ENCODE assay signal across 8 cellular contexts in genomic region chr10:124657806-124658205, GRCh38.
A peak's percentile ranks its signal among the peaks of the same experiment; 100 is the strongest.
DNase-seq lines count a peak whose midpoint lies in the region; ATAC-seq and TF ChIP-seq lines count a peak whose summit lies in the region.

No MANE protein-coding gene starts in this region.

- no peak for TF ChIP-seq POLR2A in testis (IDR thresholded peaks at IDR 0.05)

- peak; percentile 72 for ATAC-seq in activated T-helper 17 cell treated with anti-CD3 and anti-CD28 coated beads, Interleukin-2, amount 50 U/mL, for 72 hours (replicated peaks)
- no peak for ATAC-seq in right cardiac atrium

- H3K27ac ChIP-seq in right cardiac atrium (ENCODE audit: low read length) = no peak overlapping the region
- peak overlapping the region; percentile 6 to 68 for H3K27ac ChIP-seq in testis

- no peak for TF ChIP-seq CTCF in testis (IDR thresholded peaks at IDR 0.05)

- peak overlapping the region; percentile 77 for H3K4me3 Mint-ChIP-seq in activated T-helper 17 cell treated with anti-CD3 and anti-CD28 coated beads, Interleukin-2, amount 50 U/mL, for 72 hours

- H3K4me1 ChIP-seq in right cardiac atrium (ENCODE audit: control insufficient read depth, insufficient read depth, low read length) (peaks cover 31% of the 10 kb centered on the region), testis (peaks cover 13% of the 10 kb centered on the region)

- H3K4me3 ChIP-seq in right cardiac atrium (ENCODE audit: low read length) = no peak overlapping the region
- no peak overlapping the region for H3K4me3 ChIP-seq in testis

- peaks cover 59% of the 10 kb centered on the region for H3K4me1 Mint-ChIP-seq in activated T-helper 17 cell treated with anti-CD3 and anti-CD28 coated beads, Interleukin-2, amount 50 U/mL, for 72 hours

- intact Hi-C loops in right cardiac atrium (cut with DNase I) = no loop called here
- intact Hi-C loops in testis (cut with DNase I; ENCODE audit: low total_unique reads) = no loop called here

- H3K9me3 ChIP-seq in right cardiac atrium (ENCODE audit: control insufficient read depth, low read length) (no peaks in the 10 kb centered on the region), testis (no peaks in the 10 kb centered on the region)

- no peaks in the 10 kb centered on the region for H3K36me3 ChIP-seq in testis (ENCODE audit: low read depth, missing control alignments)

- no peaks in the 10 kb centered on the region for H3K9me3 Mint-ChIP-seq in activated T-helper 17 cell treated with anti-CD3 and anti-CD28 coated beads, Interleukin-2, amount 50 U/mL, for 72 hours

- H3K36me3 Mint-ChIP-seq in activated T-helper 17 cell treated with anti-CD3 and anti-CD28 coated beads, Interleukin-2, amount 50 U/mL, for 72 hours (ENCODE audit: low read depth) = peaks cover 9% of the 10 kb centered on the region

- WGBS in right cardiac atrium = 70% methylated on average over 9 of the region's 9 CpGs
- 67 to 85% methylated on average over 9 of the region's 9 CpGs for WGBS in testis, 2 donors

- H3K27me3 Mint-ChIP-seq in activated T-helper 17 cell treated with anti-CD3 and anti-CD28 coated beads, Interleukin-2, amount 50 U/mL, for 72 hours = no peaks in the 10 kb centered on the region

- peak overlapping the region; percentile 68 for H3K27ac Mint-ChIP-seq in activated T-helper 17 cell treated with anti-CD3 and anti-CD28 coated beads, Interleukin-2, amount 50 U/mL, for 72 hours

- H3K27me3 ChIP-seq in right cardiac atrium (ENCODE audit: control insufficient read depth, insufficient read depth) (no peaks in the 10 kb centered on the region), testis (no peaks in the 10 kb centered on the region)

- DNase-seq in activated gamma-delta T cell treated with Interleukin-2 at 50 U/mL for 16 hours (peak; percentile 42), activated gamma-delta T cell (lab: John Stamatoyannopoulos, UW) (no peak), right cardiac atrium (peak; percentile 10 to 50 (median 41)), testis (peak; percentile 50), GDM1 (lab: John Stamatoyannopoulos, UW) (no peak), cortex of kidney (lab: John Stamatoyannopoulos, UW) (no peak), HCEC 1CT (no peak)

Comparison
In these comparisons a context has a peak if more than half of its experiments do, and no peak if none do; other contexts are left out.
1. DNase-seq: peak in activated gamma-delta T cell treated with Interleukin-2 at 50 U/mL for 16 hours (single experiment), right cardiac atrium (3 of 3) and testis (single experiment); none in activated gamma-delta T cell (single experiment), GDM1 (single experiment), cortex of kidney (single experiment) and HCEC 1CT (single experiment).